Comparison of ENCODE assay signal across 27 cellular contexts in genomic region chr6:67199425-67199824, GRCh38.
"Had no signal": no experiment of that assay in that cellular context is flagged by ENCODE, and none has a peak within 500 bp of the region (broad histone marks: within the 10 kb centered on the region; RNA-seq: fewer than 3 reads in every experiment).

No MANE protein-coding gene starts in this region.

- H3K4me3 ChIP-seq: stomach, suprapubic skin, testis, thoracic aorta, thyroid gland, tibial artery, tibial nerve, transverse colon, upper lobe of left lung, upper lobe of right lung, uterus, vagina had no signal

- H3K27me3 ChIP-seq: stomach, suprapubic skin, testis, thyroid gland, tibial artery, tibial nerve, transverse colon, upper lobe of left lung, upper lobe of right lung, uterus, vagina had no signal

- H3K36me3 ChIP-seq: stomach, suprapubic skin, thoracic aorta, thyroid gland, tibial artery, tibial nerve, transverse colon, upper lobe of left lung, upper lobe of right lung, uterus, vagina had no signal

- H3K9me3 ChIP-seq: suprapubic skin, testis, thoracic aorta, thyroid gland, upper lobe of right lung, uterus, vagina had no signal

- DNase-seq: stimulated activated CD4-positive, alpha-beta T cell treated with anti-CD3 and anti-CD28 coated beads, Interleukin-2, amount 100 ng/mL, for 48 hours; stimulated activated CD4-positive, alpha-beta T cell treated with anti-CD3 and anti-CD28 coated beads, Interleukin-4, amount 100 ng/mL, for 1 hour; stimulated activated CD4-positive, alpha-beta T cell treated with anti-CD3 and anti-CD28 coated beads, Interleukin-4, amount 100 ng/mL, for 24 hours; stimulated activated CD4-positive, alpha-beta T cell treated with anti-CD3 and anti-CD28 coated beads, Interleukin-4, amount 100 ng/mL, for 4 hours; stimulated activated CD8-positive, alpha-beta memory T cell treated with anti-CD3 and anti-CD28 coated beads, Interleukin-4, amount 100 ng/mL, for 48 hours; stimulated activated naive B cell treated with anti-CD40 and anti-IgM and Interleukin-4, amounts not matched to agents 10 μg/mL and 1 μg/mL and 100 μg/mL, for 72 hours; stimulated activated naive CD4-positive, alpha-beta T cell; stimulated activated naive CD4-positive, alpha-beta T cell treated with Interleukin-2 at 50 U/mL for 16 hours; stimulated activated naive CD8-positive, alpha-beta T cell treated with anti-CD3 and anti-CD28 coated beads, Interleukin-15, amount 100 ng/mL, for 72 hours; stimulated activated naive CD8-positive, alpha-beta T cell treated with anti-CD3 and anti-CD28 coated beads, Interleukin-15, Interleukin-2, amounts not matched to agents 100 U/mL and 50 U/mL, for 24 hours; stomach; substantia nigra; testis; thyroid gland; tibial artery; transverse colon; trophoblast cell; upper lobe of left lung; upper lobe of right lung; uterus had no signal

- FAIRE-seq: urothelium cell line had no signal

- H3K4me1 ChIP-seq: stomach, suprapubic skin, testis, thyroid gland, tibial artery, tibial nerve, transverse colon, upper lobe of left lung, upper lobe of right lung, uterus, vagina had no signal

- ATAC-seq: stimulated activated effector memory CD8-positive, alpha-beta T cell treated with anti-CD3 and anti-CD28 coated beads, Interleukin-12 subunit alpha, Interleukin-12 subunit beta, amount 100 ng/mL, for 72 hours; stimulated activated memory B cell treated with anti-CD40 and anti-IgM and Interleukin-4, amounts not matched to agents 10 μg/mL and 1 μg/mL and 100 μg/mL, for 72 hours; stimulated activated naive B cell treated with anti-CD40 and anti-IgM and Interleukin-4, amounts not matched to agents 10 μg/mL and 1 μg/mL and 100 μg/mL, for 72 hours; stimulated activated naive CD8-positive, alpha-beta T cell treated with anti-CD3 and anti-CD28 coated beads, Interleukin-15, amount 100 ng/mL, for 72 hours; stimulated activated naive CD8-positive, alpha-beta T cell treated with anti-CD3 and anti-CD28 coated beads, Interleukin-15, Interleukin-2, amounts not matched to agents 100 U/mL and 50 U/mL, for 24 hours; upper lobe of right lung had no signal

- H3K27ac ChIP-seq: stomach, suprapubic skin, testis, thoracic aorta, thyroid gland, tibial artery, tibial nerve, transverse colon, upper lobe of left lung, upper lobe of right lung, uterus, vagina had no signal
